10 cellular contexts compared by ENCODE assay signal in the genomic region with DNA sequence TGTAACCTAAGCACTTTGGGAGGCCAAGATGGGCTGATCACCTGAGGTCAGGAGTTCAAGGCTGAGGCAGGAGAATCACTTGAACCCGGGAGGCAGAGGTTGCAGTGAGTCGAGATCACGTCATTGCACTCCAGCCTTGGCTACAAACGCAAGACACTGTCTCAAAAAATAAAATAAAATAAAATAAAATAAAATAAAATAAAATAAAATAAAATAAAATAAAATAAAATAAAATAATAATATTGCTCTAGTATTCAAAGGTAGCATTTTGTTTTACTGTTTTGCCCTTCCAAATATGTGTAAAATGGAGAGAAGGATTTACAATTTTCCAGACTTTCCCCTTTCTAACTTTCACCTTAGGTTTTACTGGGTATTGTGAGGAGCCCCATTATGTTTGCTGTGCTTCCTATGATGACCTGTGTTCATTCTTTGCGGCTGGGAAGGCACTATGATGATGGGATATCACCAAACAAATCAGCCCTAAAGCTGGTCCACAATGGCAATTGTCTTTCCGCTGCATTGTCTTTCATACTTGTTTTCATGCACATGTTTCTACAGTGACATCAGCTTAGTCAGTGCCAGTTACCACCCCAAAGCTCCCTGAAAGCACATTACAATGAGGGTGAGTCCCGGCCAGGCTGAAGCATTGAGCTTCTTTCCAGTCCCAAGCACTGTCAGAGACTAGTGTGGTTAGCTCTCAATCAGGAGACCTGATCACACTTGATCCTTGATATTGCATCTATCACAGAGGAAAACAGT. TPM values are rescaled to one million over a fixed set of nuclear protein-coding genes. Genes with fewer than 3 reads are reported as not detected.
DNase-seq lines count a peak whose midpoint lies in the region; ATAC-seq and TF ChIP-seq lines count a peak whose summit lies in the region.
"Had no signal": no experiment of that assay in that cellular context is flagged by ENCODE, and none has a peak within 500 bp of the region (broad histone marks: within the 10 kb centered on the region; RNA-seq: fewer than 3 reads in every experiment).

No MANE protein-coding gene starts in this region.

- H3K4me1 ChIP-seq in OCI-LY3 (ENCODE audit: low read length) = peaks cover 54% of the 10 kb centered on the region

- no peak overlapping the region; the same call in 1 of the 2 replicates for H2AFZ ChIP-seq in OCI-LY3 (ENCODE audit: low read depth, low read length)

- H3K4me3 Mint-ChIP-seq in activated naive CD4-positive, alpha-beta T cell treated with anti-CD3 and anti-CD28 coated beads for 36 hours = no peak overlapping the region
- no peak overlapping the region for H3K4me3 Mint-ChIP-seq in stimulated activated naive CD8-positive, alpha-beta T cell treated with anti-CD3 and anti-CD28 coated beads, Interleukin-15, amount 100 ng/mL, for 72 hours
- H3K4me3 Mint-ChIP-seq: activated naive CD8-positive, alpha-beta T cell treated with anti-CD3 and anti-CD28 coated beads, Interleukin-2, amount 10 ng/mL, durations not matched to agents 7 days and 5 days had no signal

- peak; percentile 56 for DNase-seq in activated naive CD4-positive, alpha-beta T cell treated with anti-CD3 and anti-CD28 coated beads for 36 hours
- DNase-seq in activated naive CD4-positive, alpha-beta T cell treated with anti-CD3 and anti-CD28 coated beads, Interleukin-2, amount 50 U/mL, for 16 hours = no peak
- DNase-seq in stimulated activated naive CD8-positive, alpha-beta T cell treated with anti-CD3 and anti-CD28 coated beads, Interleukin-15, amount 100 ng/mL, for 72 hours = no peak
- no peak for DNase-seq in DMS53 treated with DMSO at 0.1 percent for 48 hours (lab: John Stamatoyannopoulos, UW; ENCODE audit: unreplicated experiment)
- no peak for DNase-seq in SKM-1 (lab: John Stamatoyannopoulos, UW; ENCODE audit: unreplicated experiment)
- no peak for DNase-seq in NCI-H748 (lab: John Stamatoyannopoulos, UW; ENCODE audit: unreplicated experiment)
- DNase-seq: activated naive CD8-positive, alpha-beta T cell treated with anti-CD3 and anti-CD28 coated beads, Interleukin-2, amount 10 ng/mL, durations not matched to agents 7 days and 5 days; glutamatergic neuron had no signal

- no peaks in the 10 kb centered on the region for H3K9me3 Mint-ChIP-seq in activated naive CD4-positive, alpha-beta T cell treated with anti-CD3 and anti-CD28 coated beads for 36 hours
- no peaks in the 10 kb centered on the region for H3K9me3 Mint-ChIP-seq in stimulated activated naive CD8-positive, alpha-beta T cell treated with anti-CD3 and anti-CD28 coated beads, Interleukin-15, amount 100 ng/mL, for 72 hours
- H3K9me3 Mint-ChIP-seq: activated naive CD8-positive, alpha-beta T cell treated with anti-CD3 and anti-CD28 coated beads, Interleukin-2, amount 10 ng/mL, durations not matched to agents 7 days and 5 days had no signal

- H3K36me3 ChIP-seq in OCI-LY3 (replicated peaks; ENCODE audit: low read depth, low read length) = no peaks in the 10 kb centered on the region

- H3K27ac Mint-ChIP-seq in activated naive CD4-positive, alpha-beta T cell treated with anti-CD3 and anti-CD28 coated beads for 36 hours = peak overlapping the region; percentile 73
- H3K27ac Mint-ChIP-seq in stimulated activated naive CD8-positive, alpha-beta T cell treated with anti-CD3 and anti-CD28 coated beads, Interleukin-15, amount 100 ng/mL, for 72 hours = peak overlapping the region in 1 of 2 donors; percentile 35
- H3K27ac Mint-ChIP-seq: activated naive CD8-positive, alpha-beta T cell treated with anti-CD3 and anti-CD28 coated beads, Interleukin-2, amount 10 ng/mL, durations not matched to agents 7 days and 5 days had no signal

- peak overlapping the region; percentile 93 for H3K27ac ChIP-seq in OCI-LY3 (ENCODE audit: low read length)

- no peaks in the 10 kb centered on the region for H3K79me2 ChIP-seq in OCI-LY3 (ENCODE audit: low read length)

- intact Hi-C loops in activated naive CD4-positive, alpha-beta T cell treated with anti-CD3 and anti-CD28 coated beads for 36 hours (cut with micrococcal nuclease) = loop anchor here (1.0 kb wide), 2 partner anchors 9 to 16 kb away; no protein-coding TSS in a partner anchor

- CTCF ChIA-PET in activated naive CD4-positive, alpha-beta T cell treated with anti-CD3 and anti-CD28 coated beads for 36 hours (lab: Charles Lee) = interaction anchor here (0.5 to 1.2 kb wide), 4 partner anchors 11 to 71 kb away, joined by 3 to 6 read pairs (median 3); no protein-coding TSS in a partner anchor

- peaks cover 23% of the 10 kb centered on the region for H3K4me1 Mint-ChIP-seq in activated naive CD4-positive, alpha-beta T cell treated with anti-CD3 and anti-CD28 coated beads for 36 hours (ENCODE audit: low read depth)
- peaks cover 24% of the 10 kb centered on the region for H3K4me1 Mint-ChIP-seq in stimulated activated naive CD8-positive, alpha-beta T cell treated with anti-CD3 and anti-CD28 coated beads, Interleukin-15, amount 100 ng/mL, for 72 hours

- H3K9me3 ChIP-seq in OCI-LY3 (ENCODE audit: insufficient read depth, low read length) = no peaks in the 10 kb centered on the region

- peak overlapping the region; percentile 51 for H3K4me3 ChIP-seq in OCI-LY3 (ENCODE audit: low read length)

- peak overlapping the region; percentile 70 for H3K4me2 ChIP-seq in OCI-LY3 (ENCODE audit: low read length)

- no peak for TF ChIP-seq CTCF in OCI-LY3 (IDR thresholded peaks at IDR 0.05; ENCODE audit: low read depth, low read length)

- no peaks in the 10 kb centered on the region for H3K27me3 ChIP-seq in OCI-LY3 (ENCODE audit: low read depth, low read length)

- peak; percentile 79 for ATAC-seq in HG02759 (IDR thresholded peaks at IDR 0.05; ENCODE audit: unreplicated experiment)
- ATAC-seq in stimulated activated naive CD8-positive, alpha-beta T cell treated with anti-CD3 and anti-CD28 coated beads, Interleukin-15, amount 100 ng/mL, for 72 hours = peak; percentile 71

- no peaks in the 10 kb centered on the region for H4K20me1 ChIP-seq in OCI-LY3 (ENCODE audit: insufficient read depth, low read length)

- H3K9ac ChIP-seq in OCI-LY3 (ENCODE audit: low read length) = peak overlapping the region; percentile 59

- H3K36me3 Mint-ChIP-seq in activated naive CD4-positive, alpha-beta T cell treated with anti-CD3 and anti-CD28 coated beads for 36 hours (ENCODE audit: low read depth) = no peaks in the 10 kb centered on the region

- no peaks in the 10 kb centered on the region for H3K27me3 Mint-ChIP-seq in activated naive CD4-positive, alpha-beta T cell treated with anti-CD3 and anti-CD28 coated beads for 36 hours (ENCODE audit: low read depth)
- H3K27me3 Mint-ChIP-seq in stimulated activated naive CD8-positive, alpha-beta T cell treated with anti-CD3 and anti-CD28 coated beads, Interleukin-15, amount 100 ng/mL, for 72 hours = no peaks in the 10 kb centered on the region
- H3K27me3 Mint-ChIP-seq: activated naive CD8-positive, alpha-beta T cell treated with anti-CD3 and anti-CD28 coated beads, Interleukin-2, amount 10 ng/mL, durations not matched to agents 7 days and 5 days had no signal

RNA-seq across cellular contexts. Expression of a gene that starts 50.8 kb away (rescaled TPM):
- under 1 TPM; 0.17 to 0.25 TPM for total RNA-seq in activated naive CD4-positive, alpha-beta T cell treated with anti-CD3 and anti-CD28 coated beads for 36 hours
